In the genomic region with DNA sequence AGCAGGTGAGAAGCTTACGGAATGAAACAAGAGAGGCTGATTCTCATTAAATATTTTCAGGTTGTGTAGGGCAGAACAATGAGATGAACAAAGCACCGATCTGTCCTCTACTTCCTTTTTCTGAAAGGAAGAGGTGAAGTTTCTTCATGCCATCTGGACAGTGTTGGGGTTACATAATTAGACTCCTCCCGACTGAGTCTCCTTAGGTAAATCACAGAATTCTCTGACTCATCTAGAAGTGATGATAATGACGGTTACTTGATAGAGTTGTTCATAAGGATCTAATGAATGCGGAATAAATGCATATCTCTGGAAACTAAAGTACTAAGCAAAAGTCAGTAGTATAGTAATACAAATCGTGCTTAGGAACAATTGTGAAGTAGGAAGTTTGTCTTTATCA, we compare ENCODE assay signal across 15 cellular contexts. TPM values are rescaled to one million over a fixed set of nuclear protein-coding genes. Genes with fewer than 3 reads are reported as not detected.
DNase-seq lines count a peak whose midpoint lies in the region; ATAC-seq and TF ChIP-seq lines count a peak whose summit lies in the region.
"Had no signal": no experiment of that assay in that cellular context is flagged by ENCODE, and none has a peak within 500 bp of the region (broad histone marks: within the 10 kb centered on the region; RNA-seq: fewer than 3 reads in every experiment).

No MANE protein-coding gene starts in this region.

- H3K27me3 Mint-ChIP-seq in stimulated activated naive CD8-positive, alpha-beta T cell treated with anti-CD3 and anti-CD28 coated beads, Interleukin-15, amount 100 ng/mL, for 72 hours = no peaks in the 10 kb centered on the region
- H3K27me3 Mint-ChIP-seq: activated CD8-positive, alpha-beta T cell treated with anti-CD3 and anti-CD28 coated beads for 36 hours had no signal

- H3K9me3 Mint-ChIP-seq in stimulated activated naive CD8-positive, alpha-beta T cell treated with anti-CD3 and anti-CD28 coated beads, Interleukin-15, amount 100 ng/mL, for 72 hours = no peaks in the 10 kb centered on the region
- H3K9me3 Mint-ChIP-seq: activated CD8-positive, alpha-beta T cell treated with anti-CD3 and anti-CD28 coated beads for 36 hours had no signal

- H3K4me3 Mint-ChIP-seq in stimulated activated naive CD8-positive, alpha-beta T cell treated with anti-CD3 and anti-CD28 coated beads, Interleukin-15, amount 100 ng/mL, for 72 hours = no peak overlapping the region
- H3K4me3 Mint-ChIP-seq: activated CD8-positive, alpha-beta T cell treated with anti-CD3 and anti-CD28 coated beads for 36 hours had no signal

- H3K27ac Mint-ChIP-seq in stimulated activated naive CD8-positive, alpha-beta T cell treated with anti-CD3 and anti-CD28 coated beads, Interleukin-15, amount 100 ng/mL, for 72 hours = no peak overlapping the region
- H3K27ac Mint-ChIP-seq: activated CD8-positive, alpha-beta T cell treated with anti-CD3 and anti-CD28 coated beads for 36 hours had no signal

- peak; percentile 47 for DNase-seq in NCI-H82 (lab: John Stamatoyannopoulos, UW)
- no peak for DNase-seq in NCI-H82 treated with DMSO at 0.1 percent for 48 hours (lab: John Stamatoyannopoulos, UW; ENCODE audit: unreplicated experiment)
- peak; percentile 87 for DNase-seq in SKM-1 (lab: John Stamatoyannopoulos, UW; ENCODE audit: unreplicated experiment)
- DNase-seq in omental fat pad (ENCODE audit: low spot score) = no peak
- DNase-seq in stimulated activated naive CD8-positive, alpha-beta T cell treated with anti-CD3 and anti-CD28 coated beads, Interleukin-15, amount 100 ng/mL, for 72 hours = no peak
- DNase-seq: 8988T; activated CD8-positive, alpha-beta T cell treated with anti-CD3 and anti-CD28 coated beads for 36 hours; amygdala; kidney; Right ventricle myocardium superior; stimulated activated CD4-positive, alpha-beta T cell treated with anti-CD3 and anti-CD28 coated beads, Interleukin-4, amount 100 ng/mL, for 4 hours; testis had no signal

- H3K4me1 Mint-ChIP-seq in stimulated activated naive CD8-positive, alpha-beta T cell treated with anti-CD3 and anti-CD28 coated beads, Interleukin-15, amount 100 ng/mL, for 72 hours = peaks cover 66% of the 10 kb centered on the region

- TF ChIP-seq CTCF in omental fat pad (IDR thresholded peaks at IDR 0.05) = no peak

- ATAC-seq in HG03103 (IDR thresholded peaks at IDR 0.05; ENCODE audit: low read depth, unreplicated experiment) = peak; percentile 62
- peak; percentile 27 for ATAC-seq in omental fat pad (ENCODE audit: low FRiP score)
- no peak for ATAC-seq in HG03457 (IDR thresholded peaks at IDR 0.05; ENCODE audit: unreplicated experiment)
- no peak for ATAC-seq in GM19035 (IDR thresholded peaks at IDR 0.05; ENCODE audit: unreplicated experiment)
- ATAC-seq in stimulated activated naive CD8-positive, alpha-beta T cell treated with anti-CD3 and anti-CD28 coated beads, Interleukin-15, amount 100 ng/mL, for 72 hours = no peak
- ATAC-seq: activated CD8-positive, alpha-beta T cell treated with anti-CD3 and anti-CD28 coated beads for 36 hours had no signal

RNA-seq across cellular contexts. Expression of a gene that starts 21.2 kb away (rescaled TPM):
- total RNA-seq in omental fat pad = 10 to 100 TPM; 31.5 to 52.8 (median 44.3) TPM

Comparison
In these comparisons a context has a peak if more than half of its experiments do, and no peak if none do; other contexts are left out.
1. DNase-seq: peak in NCI-H82 (single experiment) and SKM-1 (single experiment); none in NCI-H82 treated with DMSO at 0.1 percent for 48 hours (single experiment), omental fat pad (single experiment) and stimulated activated naive CD8-positive, alpha-beta T cell treated with anti-CD3 and anti-CD28 coated beads, Interleukin-15, amount 100 ng/mL, for 72 hours (0 of 2).
2. ATAC-seq: peak in HG03103 (single experiment) and omental fat pad (single experiment); none in HG03457 (single experiment), GM19035 (single experiment) and stimulated activated naive CD8-positive, alpha-beta T cell treated with anti-CD3 and anti-CD28 coated beads, Interleukin-15, amount 100 ng/mL, for 72 hours (single experiment).